8 cellular contexts compared by ENCODE assay signal in genomic region chr20:36491901-36492617, GRCh38. TPM values are rescaled to one million over a fixed set of nuclear protein-coding genes. Genes with fewer than 3 reads are reported as not detected.
DNase-seq lines count a peak whose midpoint lies in the region; ATAC-seq and TF ChIP-seq lines count a peak whose summit lies in the region.

No MANE protein-coding gene starts in this region.

- peak overlapping the region in 6 of 7 donors; percentile 48 to 70 (median 64) for H3K27ac Mint-ChIP-seq in CD14-positive monocyte

- H3K4me3 Mint-ChIP-seq in CD14-positive monocyte, result no peak overlapping the region

- peak; percentile 61 for DNase-seq in CD14-positive monocyte (ENCODE audit: low spot score)
- peak; percentile 83 for DNase-seq in M059J (ENCODE audit: low read depth)
- peak; percentile 37 for DNase-seq in activated T-cell treated with anti-CD3 and anti-CD28 coated beads for 48 hours (ENCODE audit: low read depth)
- peak; percentile 47 to 72 for DNase-seq in foreskin keratinocyte
- peak; percentile 56 for DNase-seq in stimulated activated CD4-positive, alpha-beta T cell treated with anti-CD3 and anti-CD28 coated beads, Interleukin-4, amount 100 ng/mL, for 24 hours
- no peak for DNase-seq in cerebellar nuclear complex (lab: John Stamatoyannopoulos, UW)
- no peak for DNase-seq in GM13977 (ENCODE audit: low spot score)

- no peaks in the 10 kb centered on the region for H3K9me3 Mint-ChIP-seq in CD14-positive monocyte

- peaks cover 21 to 34% of the 10 kb centered on the region in 2 donors for H3K36me3 Mint-ChIP-seq in CD14-positive monocyte

- H3K27me3 ChIP-seq in foreskin keratinocyte, result no peaks in the 10 kb centered on the region

- H3K27me3 Mint-ChIP-seq in CD14-positive monocyte (ENCODE audit: low read depth in 3 of 3), result peaks cover 0 to 4% (median 1%) of the 10 kb centered on the region in 3 donors

- H3K4me1 ChIP-seq in foreskin keratinocyte, result peaks cover 17% of the 10 kb centered on the region

- peaks cover 32% of the 10 kb centered on the region for H3K4me1 Mint-ChIP-seq in CD14-positive monocyte

- no peak overlapping the region for H3K27ac ChIP-seq in foreskin keratinocyte

- intact Hi-C loops in CD14-positive monocyte (cut with micrococcal nuclease), result no loop called here

- ATAC-seq in foreskin keratinocyte (peak; percentile 83), HG02571 (IDR thresholded peaks at IDR 0.05; ENCODE audit: unreplicated experiment) (no peak)

- in situ Hi-C loops in GM13977 (cut with MboI; ENCODE audit: low pct_unique_long_range_greater_than_20kb, low sequenced_read_pairs, unreplicated experiment), result no loop called here

- no peak for TF ChIP-seq CTCF in CD14-positive monocyte (IDR thresholded peaks at IDR 0.05)
- TF ChIP-seq CTCF in foreskin keratinocyte (conservative IDR thresholded peaks at IDR 0.05), result no peak
- TF ChIP-seq CTCF in GM13977 (IDR thresholded peaks at IDR 0.05; ENCODE audit: extremely low read depth, insufficient read depth, missing control alignments), result no peak

RNA-seq across cellular contexts. Expression of gene MYL9, which starts 49.3 kb away (rescaled TPM):
- polyA plus RNA-seq in CD14-positive monocyte (under 1 TPM; 0.08 to 0.20 TPM), foreskin keratinocyte (11.2 and 14.6 TPM in 2 replicates)
- 29.0 and 39.2 TPM in 2 replicates for total RNA-seq in M059J (2014; rRNA removed; shearing (Covaris generic))
- 5.3 and 7.7 TPM in 2 replicates for total RNA-seq in foreskin keratinocyte

Comparison
In these comparisons a context has a peak if more than half of its experiments do, and no peak if none do; other contexts are left out.
1. DNase-seq: peak in CD14-positive monocyte (single experiment), M059J (single experiment), activated T-cell treated with anti-CD3 and anti-CD28 coated beads for 48 hours (single experiment), foreskin keratinocyte (2 of 2) and stimulated activated CD4-positive, alpha-beta T cell treated with anti-CD3 and anti-CD28 coated beads, Interleukin-4, amount 100 ng/mL, for 24 hours (single experiment); none in cerebellar nuclear complex (0 of 2) and GM13977 (single experiment).